Comparison of ENCODE assay signal across 8 cellular contexts in genomic region chr20:13800728-13801134, GRCh38. TPM values are rescaled to one million over a fixed set of nuclear protein-coding genes. Genes with fewer than 3 reads are reported as not detected.
A peak's percentile ranks its signal among the peaks of the same experiment; 100 is the strongest.
DNase-seq lines count a peak whose midpoint lies in the region; ATAC-seq and TF ChIP-seq lines count a peak whose summit lies in the region.

No MANE protein-coding gene starts in this region.

- H3K36me3 ChIP-seq in WERI-Rb-1 = peaks cover 78% of the 10 kb centered on the region

- DNase-seq in EH (ENCODE audit: low read depth) (peak; percentile 66), NCI-H446 treated with DMSO at 0.1 percent for 48 hours (lab: John Stamatoyannopoulos, UW) (peak; percentile 95), epithelial cell of prostate (ENCODE audit: low read depth, low spot score) (peak; percentile 75), neural crest cell (ENCODE audit: low read depth, low spot score) (no peak), SKM-1 treated with dmso at 0.1 percent for 144 hours (lab: John Stamatoyannopoulos, UW; ENCODE audit: unreplicated experiment) (no peak), WERI-Rb-1 (no peak)

- H3K27me3 Mint-ChIP-seq in neural crest cell (ENCODE audit: low read depth) = no peaks in the 10 kb centered on the region

- peak overlapping the region; percentile 75 for H3K27ac Mint-ChIP-seq in neural crest cell (ENCODE audit: unreplicated experiment)

- peaks cover 14% of the 10 kb centered on the region for H3K36me3 Mint-ChIP-seq in neural crest cell (ENCODE audit: low read depth)

- no peaks in the 10 kb centered on the region for H3K4me1 Mint-ChIP-seq in neural crest cell

- H3K27me3 ChIP-seq in WERI-Rb-1 (ENCODE audit: insufficient read depth, low read depth, severe bottlenecking) = no peaks in the 10 kb centered on the region

- no peaks in the 10 kb centered on the region for H3K9me3 Mint-ChIP-seq in neural crest cell

- H3K9me3 ChIP-seq in WERI-Rb-1 (ENCODE audit: severe bottlenecking) = no peaks in the 10 kb centered on the region

- TF ChIP-seq CTCF in neural crest cell (conservative IDR thresholded peaks at IDR 0.05) = no peak
- TF ChIP-seq CTCF in WERI-Rb-1 (IDR thresholded peaks at IDR 0.05; ENCODE audit: low read depth, low read length) = no peak

- H3K27ac ChIP-seq in epithelial cell of prostate = peak overlapping the region; percentile 64
- H3K27ac ChIP-seq in WERI-Rb-1 = no peak overlapping the region

- H3K4me3 Mint-ChIP-seq in neural crest cell = no peak overlapping the region

- H3K4me3 ChIP-seq in WERI-Rb-1 (ENCODE audit: low read depth, low read length) = no peak overlapping the region

- ATAC-seq in HG02840 (IDR thresholded peaks at IDR 0.05; ENCODE audit: low FRiP score, unreplicated experiment) (no peak), GM21528 (IDR thresholded peaks at IDR 0.05; ENCODE audit: low FRiP score, unreplicated experiment) (no peak)

RNA-seq across cellular contexts. Expression of gene NDUFAF5, which starts 15.9 kb away (rescaled TPM):
- total RNA-seq in neural crest cell = 30.3 and 32.6 TPM in 2 replicates

RNA-seq across cellular contexts. Expression of gene ESF1, which starts 16.0 kb away (rescaled TPM):
- 18.9 and 20.7 TPM in 2 replicates for total RNA-seq in neural crest cell

Comparison
In these comparisons a context has a peak if more than half of its experiments do, and no peak if none do; other contexts are left out.
1. DNase-seq: peak in EH (single experiment), NCI-H446 treated with DMSO at 0.1 percent for 48 hours (single experiment) and epithelial cell of prostate (single experiment); none in neural crest cell (single experiment), SKM-1 treated with dmso at 0.1 percent for 144 hours (single experiment) and WERI-Rb-1 (single experiment).